ENCODE assay signal across 10 cellular contexts in genomic region chr16:15404096-15404495, GRCh38. TPM values are rescaled to one million over a fixed set of nuclear protein-coding genes. Genes with fewer than 3 reads are reported as not detected.
DNase-seq lines count a peak whose midpoint lies in the region; ATAC-seq and TF ChIP-seq lines count a peak whose summit lies in the region.
"Not testable (repeated sequence)": the region's sequence is repeated elsewhere in the genome, so short reads cannot be mapped to it uniquely, and the experiment has no call there.
"Had no signal": no experiment of that assay in that cellular context is flagged by ENCODE, and none has a peak within 500 bp of the region (broad histone marks: within the 10 kb centered on the region; RNA-seq: fewer than 3 reads in every experiment).

No MANE protein-coding gene starts in this region.

- H3K36me3 Mint-ChIP-seq in T-helper 17 cell (ENCODE audit: low read depth); MCF 10A (ENCODE audit: insufficient read depth, unreplicated experiment): not testable (repeated sequence)

- H3K9me3 ChIP-seq in OCI-LY3 (ENCODE audit: insufficient read depth, low read length); T-helper 17 cell (ENCODE audit: control insufficient read depth, low read length, poor library complexity, severe bottlenecking); left ventricle myocardium inferior (replicated peaks); prostate gland; upper lobe of right lung: not testable (repeated sequence)

- TF ChIP-seq POLR2A in prostate gland (IDR thresholded peaks at IDR 0.05), result not testable (repeated sequence)

- 0 out of 2 replicates have a peak overlapping the region, but pooled peaks have one; percentile 10 for H3K27ac ChIP-seq in C4-2B
- not testable (repeated sequence) for H3K27ac ChIP-seq in OCI-LY3 (ENCODE audit: low read length); upper lobe of right lung
- H3K27ac ChIP-seq in left ventricle myocardium inferior (replicated peaks), result peak overlapping the region; percentile 56
- peak overlapping the region; percentile 47 to 63 for H3K27ac ChIP-seq in prostate gland

- H3K4me1 Mint-ChIP-seq in T-helper 17 cell, result not testable (repeated sequence)
- peaks cover 11% of the 10 kb centered on the region for H3K4me1 Mint-ChIP-seq in MCF 10A (ENCODE audit: insufficient read depth, unreplicated experiment)

- not testable (repeated sequence) for H3K36me3 ChIP-seq in OCI-LY3 (replicated peaks; ENCODE audit: low read depth, low read length); left ventricle myocardium inferior; prostate gland; upper lobe of right lung

- peaks cover 19% of the 10 kb centered on the region for H3K4me1 ChIP-seq in OCI-LY3 (ENCODE audit: low read length)
- H3K4me1 ChIP-seq in left ventricle myocardium inferior; prostate gland (replicated peaks); upper lobe of right lung: not testable (repeated sequence)

- not testable (repeated sequence) for H3K4me3 Mint-ChIP-seq in T-helper 17 cell; MCF 10A (ENCODE audit: unreplicated experiment)

- H3K27me3 ChIP-seq in OCI-LY3 (ENCODE audit: low read depth, low read length); left ventricle myocardium inferior (ENCODE audit: low read depth); prostate gland (replicated peaks; ENCODE audit: insufficient read depth); upper lobe of right lung: not testable (repeated sequence)

- peak; percentile 58 for DNase-seq in M059J (ENCODE audit: low read depth)
- DNase-seq in T-helper 17 cell; left ventricle myocardium inferior; prostate gland (ENCODE audit: low spot score); upper lobe of right lung: not testable (repeated sequence)
- peak; percentile 35 for DNase-seq in MCF 10A (ENCODE audit: unreplicated experiment)

- H4K20me1 ChIP-seq in OCI-LY3 (ENCODE audit: insufficient read depth, low read length), result not testable (repeated sequence)

- WGBS in prostate gland, result 92% methylated on average over 3 of the region's 3 CpGs

- not testable (repeated sequence) for BruUV-seq in MCF 10A (replicated peaks; lab: Mats Ljungman, UMichigan)

- peak overlapping the region; percentile 29 for H3K27ac Mint-ChIP-seq in T-helper 17 cell
- peak overlapping the region; percentile 54 for H3K27ac Mint-ChIP-seq in MCF 10A (ENCODE audit: low read depth, unreplicated experiment)

- H2AFZ ChIP-seq in OCI-LY3 (ENCODE audit: low read depth, low read length), result not testable (repeated sequence)

- H3K4me3 ChIP-seq in OCI-LY3 (ENCODE audit: low read length); left ventricle myocardium inferior; prostate gland; upper lobe of right lung: not testable (repeated sequence)

- H3K9ac ChIP-seq in OCI-LY3 (ENCODE audit: low read length), result not testable (repeated sequence)

- ATAC-seq in T-helper 17 cell, result not testable (repeated sequence)
- peak; percentile 48 for ATAC-seq in upper lobe of right lung

- not testable (repeated sequence) for H3K9me3 Mint-ChIP-seq in MCF 10A (ENCODE audit: unreplicated experiment)

- POLR2A ChIA-PET in MCF 10A (lab: Yijun Ruan, JAX), result interaction anchor here (0.7 kb wide), 1 partner anchor 269 kb away, joined by 3 read pairs; no protein-coding TSS in a partner anchor

- peak overlapping the region; percentile 31 for H3K4me2 ChIP-seq in OCI-LY3 (ENCODE audit: low read length)

- not testable (repeated sequence) for H3K79me2 ChIP-seq in OCI-LY3 (ENCODE audit: low read length)

- CTCF ChIA-PET in MCF 10A (lab: Yijun Ruan, JAX), result not testable (repeated sequence)

- intact Hi-C loops in MCF 10A (cut with micrococcal nuclease); left ventricle myocardium inferior (cut with micrococcal nuclease); prostate gland (cut with DNase I); upper lobe of right lung (cut with DNase I): not testable (repeated sequence)

- H3K27me3 Mint-ChIP-seq in T-helper 17 cell; MCF 10A (ENCODE audit: insufficient read depth, unreplicated experiment): not testable (repeated sequence)

- TF ChIP-seq CTCF in C4-2B (conservative IDR thresholded peaks at IDR 0.05); OCI-LY3 (IDR thresholded peaks at IDR 0.05; ENCODE audit: low read depth, low read length); MCF 10A (IDR thresholded peaks at IDR 0.05; ENCODE audit: unreplicated experiment); left ventricle myocardium inferior (IDR thresholded peaks at IDR 0.05; ENCODE audit: borderline replicate concordance); prostate gland (IDR thresholded peaks at IDR 0.05); upper lobe of right lung (IDR thresholded peaks at IDR 0.05): not testable (repeated sequence)

RNA-seq across cellular contexts. Expression of gene MPV17L, which starts 8.5 kb away (rescaled TPM):
- 0.44 and 0.52 TPM in 2 replicates for total RNA-seq in M059J (2014; rRNA removed; shearing (Covaris generic))
- not detected for total RNA-seq in T-helper 17 cell
- total RNA-seq in MCF 10A (2022), result not detected in 2 replicates
- total RNA-seq in left ventricle myocardium inferior, result 7.0 TPM
- total RNA-seq in prostate gland, result 10 to 100 TPM in 1 of 2 donors, 1 to 10 TPM in 1; 8.1 to 13.5 TPM
- total RNA-seq in upper lobe of right lung, result 1.6 TPM
- total RNA-seq: CD8-positive, alpha-beta T cell; K562 had no signal

RNA-seq across cellular contexts. Expression of gene NPIPA5, which starts 26.0 kb away (rescaled TPM):
- total RNA-seq in M059J (2014; rRNA removed; shearing (Covaris generic)), result 0.57 and 7.8 TPM in 2 replicates
- total RNA-seq in T-helper 17 cell, result 10 to 100 TPM; 12.3 to 13.9 TPM
- 22.2 and 26.0 TPM in 2 replicates for total RNA-seq in MCF 10A (2022)
- total RNA-seq in left ventricle myocardium inferior, result 5.7 TPM
- total RNA-seq in prostate gland, result 10 to 100 TPM in 1 of 2 donors, 1 to 10 TPM in 1; 8.3 to 31.3 TPM
- 12.0 TPM for total RNA-seq in upper lobe of right lung

RNA-seq across cellular contexts. Expression of gene BMERB1, which starts 30.3 kb away (rescaled TPM):
- 12.8 and 25.5 TPM in 2 replicates for total RNA-seq in M059J (2014; rRNA removed; shearing (Covaris generic))
- total RNA-seq in T-helper 17 cell (1 to 10 TPM; 1.8 to 3.0 TPM), MCF 10A (2022) (3.3 and 4.3 TPM in 2 replicates), left ventricle myocardium inferior (75.3 TPM), prostate gland (10 to 100 TPM; 49.1 to 51.1 TPM), upper lobe of right lung (22.6 TPM)
